ENCODE assay signal across 2 cellular contexts in the genomic region with DNA sequence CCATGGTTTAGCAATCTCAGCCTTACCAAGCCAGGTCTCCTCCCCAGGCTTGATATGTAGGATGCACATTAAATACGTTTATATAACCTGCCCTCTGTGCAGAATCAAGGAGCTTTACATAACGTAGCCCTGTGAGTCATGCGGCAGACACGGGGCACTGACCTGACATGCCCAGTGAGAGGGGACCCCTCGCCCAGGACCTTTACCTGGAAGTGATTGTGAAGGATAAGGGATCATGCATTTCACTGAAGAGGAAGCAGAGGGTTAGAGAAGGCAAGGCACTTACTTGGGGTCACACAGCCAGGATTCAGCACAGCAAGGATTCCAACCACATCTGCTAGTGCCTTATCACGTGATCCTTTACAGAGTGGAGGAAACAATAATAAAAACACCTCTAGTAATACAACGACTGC.
TF ChIP-seq lines count a peak whose summit lies in the region.

No MANE protein-coding gene starts in this region.

TF ChIP-seq in IMR-90, 13 proteins besides CTCF, POLR2A, EP300 and RAD21:
- TF ChIP-seq, protein P1, sequence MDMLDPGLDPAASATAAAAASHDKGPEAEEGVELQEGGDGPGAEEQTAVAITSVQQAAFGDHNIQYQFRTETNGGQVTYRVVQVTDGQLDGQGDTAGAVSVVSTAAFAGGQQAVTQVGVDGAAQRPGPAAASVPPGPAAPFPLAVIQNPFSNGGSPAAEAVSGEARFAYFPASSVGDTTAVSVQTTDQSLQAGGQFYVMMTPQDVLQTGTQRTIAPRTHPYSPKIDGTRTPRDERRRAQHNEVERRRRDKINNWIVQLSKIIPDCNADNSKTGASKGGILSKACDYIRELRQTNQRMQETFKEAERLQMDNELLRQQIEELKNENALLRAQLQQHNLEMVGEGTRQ (IDR thresholded peaks at IDR 0.05; ENCODE audit: low read depth, low read length) = peak; percentile 48
- TF ChIP-seq RCOR1 (IDR thresholded peaks at IDR 0.05; ENCODE audit: insufficient replicate concordance, low read length) = no peak

TF ChIP-seq in SK-N-SH treated with all-trans-retinoic acid at 6 μM for 48 hours, 23 proteins besides CTCF, POLR2A, EP300 and RAD21:
- no peak for TF ChIP-seq TOX (CRISPR knock-in tag; IDR thresholded peaks at IDR 0.05; ENCODE audit: borderline replicate concordance)
- TF ChIP-seq CSDC2 (CRISPR knock-in tag; IDR thresholded peaks at IDR 0.05) = no peak
- no peak for TF ChIP-seq ZFP30 (CRISPR knock-in tag; IDR thresholded peaks at IDR 0.05)
- no peak for TF ChIP-seq GLIS3 (CRISPR knock-in tag; IDR thresholded peaks at IDR 0.05)
- no peak for TF ChIP-seq ZFP3 (CRISPR knock-in tag; IDR thresholded peaks at IDR 0.05)
- TF ChIP-seq BACH2 (CRISPR knock-in tag; IDR thresholded peaks at IDR 0.05; ENCODE audit: borderline replicate concordance) = no peak
- no peak for TF ChIP-seq ZNF565 (CRISPR knock-in tag; conservative IDR thresholded peaks at IDR 0.05; ENCODE audit: low read depth)
- TF ChIP-seq, protein P2, sequence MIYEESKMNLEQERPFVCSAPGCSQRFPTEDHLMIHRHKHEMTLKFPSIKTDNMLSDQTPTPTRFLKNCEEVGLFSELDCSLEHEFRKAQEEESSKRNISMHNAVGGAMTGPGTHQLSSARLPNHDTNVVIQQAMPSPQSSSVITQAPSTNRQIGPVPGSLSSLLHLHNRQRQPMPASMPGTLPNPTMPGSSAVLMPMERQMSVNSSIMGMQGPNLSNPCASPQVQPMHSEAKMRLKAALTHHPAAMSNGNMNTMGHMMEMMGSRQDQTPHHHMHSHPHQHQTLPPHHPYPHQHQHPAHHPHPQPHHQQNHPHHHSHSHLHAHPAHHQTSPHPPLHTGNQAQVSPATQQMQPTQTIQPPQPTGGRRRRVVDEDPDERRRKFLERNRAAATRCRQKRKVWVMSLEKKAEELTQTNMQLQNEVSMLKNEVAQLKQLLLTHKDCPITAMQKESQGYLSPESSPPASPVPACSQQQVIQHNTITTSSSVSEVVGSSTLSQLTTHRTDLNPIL (CRISPR knock-in tag; IDR thresholded peaks at IDR 0.05; ENCODE audit: low read depth) = no peak
- TF ChIP-seq ZNF70 (CRISPR knock-in tag; IDR thresholded peaks at IDR 0.05) = no peak
- TF ChIP-seq, protein P3, sequence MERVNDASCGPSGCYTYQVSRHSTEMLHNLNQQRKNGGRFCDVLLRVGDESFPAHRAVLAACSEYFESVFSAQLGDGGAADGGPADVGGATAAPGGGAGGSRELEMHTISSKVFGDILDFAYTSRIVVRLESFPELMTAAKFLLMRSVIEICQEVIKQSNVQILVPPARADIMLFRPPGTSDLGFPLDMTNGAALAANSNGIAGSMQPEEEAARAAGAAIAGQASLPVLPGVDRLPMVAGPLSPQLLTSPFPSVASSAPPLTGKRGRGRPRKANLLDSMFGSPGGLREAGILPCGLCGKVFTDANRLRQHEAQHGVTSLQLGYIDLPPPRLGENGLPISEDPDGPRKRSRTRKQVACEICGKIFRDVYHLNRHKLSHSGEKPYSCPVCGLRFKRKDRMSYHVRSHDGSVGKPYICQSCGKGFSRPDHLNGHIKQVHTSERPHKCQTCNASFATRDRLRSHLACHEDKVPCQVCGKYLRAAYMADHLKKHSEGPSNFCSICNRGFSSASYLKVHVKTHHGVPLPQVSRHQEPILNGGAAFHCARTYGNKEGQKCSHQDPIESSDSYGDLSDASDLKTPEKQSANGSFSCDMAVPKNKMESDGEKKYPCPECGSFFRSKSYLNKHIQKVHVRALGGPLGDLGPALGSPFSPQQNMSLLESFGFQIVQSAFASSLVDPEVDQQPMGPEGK (CRISPR knock-in tag; IDR thresholded peaks at IDR 0.05; ENCODE audit: borderline replicate concordance) = no peak
- TF ChIP-seq ARNTL (CRISPR knock-in tag; IDR thresholded peaks at IDR 0.05; ENCODE audit: borderline replicate concordance, low read depth) = no peak
